22 cellular contexts compared by ENCODE assay signal in the genomic region with DNA sequence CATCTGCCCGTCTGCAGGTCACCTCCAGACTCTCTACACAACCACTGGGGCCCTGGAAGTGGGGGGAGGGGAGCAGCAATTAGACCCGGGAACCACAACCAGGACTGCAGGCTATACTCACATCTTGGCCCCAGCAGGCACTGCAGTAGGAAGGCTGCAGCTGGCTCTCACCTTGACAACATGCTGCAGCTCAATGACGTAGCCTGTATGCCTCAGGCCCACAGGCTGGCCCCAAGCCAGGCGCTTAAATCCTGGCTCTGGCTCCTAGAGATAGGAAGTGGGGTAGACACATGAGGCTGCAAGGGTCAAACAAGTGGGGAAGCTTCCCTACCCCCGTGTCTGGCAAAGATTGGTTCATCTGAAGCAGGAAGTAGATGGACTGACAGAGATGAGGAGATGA. TPM values are rescaled to one million over a fixed set of nuclear protein-coding genes. Genes with fewer than 3 reads are reported as not detected.
A peak's percentile ranks its signal among the peaks of the same experiment; 100 is the strongest.
DNase-seq lines count a peak whose midpoint lies in the region; ATAC-seq, FAIRE-seq and TF ChIP-seq lines count a peak whose summit lies in the region.
"Had no signal": no experiment of that assay in that cellular context is flagged by ENCODE, and none has a peak within 500 bp of the region (broad histone marks: within the 10 kb centered on the region; RNA-seq: fewer than 3 reads in every experiment).

No MANE protein-coding gene starts in this region.

- FAIRE-seq in K562 (lab: Jason Lieb, UNC), result peak; percentile 93
- FAIRE-seq: A549, GM19239, keratinocyte, pancreas, urothelium cell line had no signal

- H3K27me3 ChIP-seq in SK-N-SH (ENCODE audit: insufficient read depth) (no peaks in the 10 kb centered on the region), K562 (ENCODE audit: control insufficient read depth in 2 of 2, insufficient read depth in 2 of 2, low read length in 2 of 2) (no peaks in the 10 kb centered on the region)
- H3K27me3 ChIP-seq: cardiac muscle cell, pancreas had no signal

- H3F3A ChIP-seq in SK-N-SH (replicated peaks; ENCODE audit: insufficient read depth), result peaks cover 25% of the 10 kb centered on the region

- TF ChIP-seq EP300 in SK-N-SH (IDR thresholded peaks at IDR 0.05; ENCODE audit: borderline replicate concordance in 1 of 2, low read depth in 1 of 2, low read length in 1 of 2) (0 out of 4 replicates have a peak, but pooled peaks of 1 of the 2 experiments have one; percentile 6), K562 (IDR thresholded peaks at IDR 0.05; ENCODE audit: low read length) (peak; percentile 20; the same call in 1 of the 2 replicates)

- H4K20me1 ChIP-seq in SK-N-SH (ENCODE audit: insufficient read depth) (no peaks in the 10 kb centered on the region), K562 (replicated peaks; ENCODE audit: control insufficient read depth, insufficient read depth, low read length) (peaks cover 11% of the 10 kb centered on the region; the same call in 1 of the 2 replicates)

- peaks cover 6 to 29% of the 10 kb centered on the region in 2 experiments; a peak in 2 of 4 replicates for H3K4me1 ChIP-seq in SK-N-SH (ENCODE audit: control insufficient read depth in 1 of 2, insufficient read depth in 2 of 2, low read depth in 1 of 2, low read length in 1 of 2)
- H3K4me1 ChIP-seq in K562 (replicated peaks in 1 of 2; ENCODE audit: control insufficient read depth in 2 of 2, insufficient read depth in 2 of 2, low read length in 2 of 2), result peaks cover 19 to 34% of the 10 kb centered on the region in 2 experiments; a peak in 4 of 5 replicates

- ATAC-seq in SK-N-SH treated with all-trans-retinoic acid at 6 μM for 48 hours (no peak), K562 (peak; percentile 7)
- ATAC-seq: A549, pancreas had no signal

- H3K9ac ChIP-seq in SK-N-SH (no peak overlapping the region), K562 (ENCODE audit: insufficient read depth in 1 of 2, low read depth in 2 of 2, low read length in 2 of 2) (peak overlapping the region in 1 of 2 experiments; percentile 72; a peak in 1 of 4 replicates)

- intact Hi-C loops in K562 (cut with micrococcal nuclease), result no loop called here
- intact Hi-C loops in posterior vena cava (cut with DNase I), result loop anchor here in 1 of 2 donors (10.0 kb wide), 1 partner anchor 346 kb away; no protein-coding TSS in a partner anchor

- no peak for TF ChIP-seq CTCF in SK-N-SH (IDR thresholded peaks at IDR 0.05)
- TF ChIP-seq CTCF in K562 (IDR thresholded peaks at IDR 0.05 in 2 of 3, conservative IDR thresholded peaks at IDR 0.05 in 1 of 3; ENCODE audit: insufficient read depth in 2 of 3, low read depth in 1 of 3, low read length in 3 of 3), result no peak

- in situ Hi-C loops in K562 (cut with MboI), result no loop called here

- no peak overlapping the region for H2AFZ ChIP-seq in SK-N-SH (ENCODE audit: low read depth)
- no peak overlapping the region for H2AFZ ChIP-seq in K562 (ENCODE audit: low read depth, low read length)

- DNase-seq in SK-N-SH (peak; percentile 52), NCI-H2107 (lab: John Stamatoyannopoulos, UW) (peak; percentile 19), K562 (ENCODE audit: extremely low read depth in 1 of 4, low spot score in 3 of 4) (peak; percentile 55 to 92 (median 66)), lung microvascular endothelial cell (ENCODE audit: low read depth in 2 of 2) (peak; percentile 16 to 55), NCI-H187 (lab: John Stamatoyannopoulos, UW) (no peak), posterior vena cava (ENCODE audit: low spot score) (no peak)
- no peak for DNase-seq in activated CD4-positive, CD25-positive, alpha-beta regulatory T cell treated with anti-CD3 and anti-CD28 coated beads, Interleukin-2, amount 50 U/mL, for 72 hours
- DNase-seq: activated CD4-positive, alpha-beta T cell treated with anti-CD3 and anti-CD28 coated beads, Interleukin-2, amount 50 U/mL, for 48 hours; activated effector memory CD4-positive, alpha-beta T cell treated with anti-CD3 and anti-CD28 coated beads, Interleukin-2, amount 50 U/mL, for 16 hours; CD4-positive, CD25-positive, alpha-beta regulatory T cell; endodermal cell; NCI-H1092 treated with DMSO at 0.1 percent for 48 hours; NCI-H774; stimulated activated naive CD4-positive, alpha-beta T cell treated with Interleukin-2 at 50 U/mL for 16 hours; T1000 had no signal

- POLR2A ChIA-PET in SK-N-SH (lab: Yijun Ruan, JAX) (interaction anchor here (0.6 kb wide), 1 partner anchor 100 kb away, joined by 3 read pairs; no protein-coding TSS in a partner anchor), K562 (lab: Yijun Ruan, JAX) (interaction anchor here (0.6 kb wide), 1 partner anchor 169 kb away, joined by 5 read pairs; no protein-coding TSS in a partner anchor)

- H3K9me3 ChIP-seq in SK-N-SH (no peaks in the 10 kb centered on the region), K562 (replicated peaks; ENCODE audit: control insufficient read depth, insufficient read depth, low read depth, low read length) (no peaks in the 10 kb centered on the region)
- H3K9me3 ChIP-seq: A549, pancreas had no signal

- H3K4me3 ChIP-seq in SK-N-SH (ENCODE audit: low read depth in 2 of 2, low read length in 1 of 2) (no peak overlapping the region), K562 (no peak overlapping the region)
- H3K4me3 ChIP-seq: A549, cardiac muscle cell, pancreas had no signal

- no TSS peak for BruUV-seq in K562 (replicated peaks; lab: Mats Ljungman, UMichigan)

- H3K27ac ChIP-seq in SK-N-SH (ENCODE audit: low read depth in 2 of 2, low read length in 1 of 2) (peak overlapping the region in 1 of 2 experiments; percentile 86; a peak in 2 of 4 replicates), K562 (ENCODE audit: extremely low read depth, low read depth, low read length) (no peak overlapping the region)
- H3K27ac ChIP-seq: A549, cardiac muscle cell, pancreas had no signal

- no peaks in the 10 kb centered on the region for H3K9me2 ChIP-seq in SK-N-SH

- no peak for TF ChIP-seq POLR2A in K562 (conservative IDR thresholded peaks at IDR 0.05)

- WGBS in SK-N-SH (ENCODE audit: low lambda C conversion rate), result 37% methylated on average over 4 of the region's 5 CpGs
- WGBS in K562 (ENCODE audit: insufficient coverage, low coverage, missing lambda C conversion rate), result 6% methylated on average over 5 of the region's 5 CpGs

- CTCF ChIA-PET in SK-N-SH (lab: Yijun Ruan, JAX), result interaction anchor here (0.6 to 1.1 kb wide), 4 partner anchors 34 to 234 kb away, joined by 3 to 4 read pairs (median 3); a partner anchor contains a TSS
- CTCF ChIA-PET in K562 (lab: Yijun Ruan, JAX; ENCODE audit: low intra/inter-chr PET ratio), result no interaction called here

- TF ChIP-seq RAD21 in SK-N-SH (IDR thresholded peaks at IDR 0.05; ENCODE audit: low read length), result no peak
- TF ChIP-seq RAD21 in K562 (CRISPR knock-in tag; conservative IDR thresholded peaks at IDR 0.05 in 1 of 2, IDR thresholded peaks at IDR 0.05 in 1 of 2), result no peak

- H3K79me2 ChIP-seq in SK-N-SH (ENCODE audit: insufficient read depth) (peaks cover 12% of the 10 kb centered on the region), K562 (ENCODE audit: control insufficient read depth, insufficient read depth, low read length) (peaks cover 12% of the 10 kb centered on the region)

- no peak overlapping the region for H3K4me2 ChIP-seq in SK-N-SH
- H3K4me2 ChIP-seq in K562 (ENCODE audit: insufficient read depth, low read length), result peak overlapping the region; percentile 18; the same call in 1 of the 2 replicates
- H3K4me2 ChIP-seq: A549 had no signal

- H3K36me3 ChIP-seq in SK-N-SH (replicated peaks in 1 of 2; ENCODE audit: control insufficient read depth in 1 of 2, insufficient read depth in 2 of 2, low read length in 1 of 2) (peaks cover 25 to 53% of the 10 kb centered on the region in 2 experiments), K562 (ENCODE audit: control insufficient read depth, insufficient read depth, low read length) (peaks cover 70% of the 10 kb centered on the region)

- peaks cover 6% of the 10 kb centered on the region for H3K9me1 ChIP-seq in K562 (ENCODE audit: control insufficient read depth, insufficient read depth, low read length)

RNA-seq across cellular contexts. Expression of a gene that starts 4.6 kb away (rescaled TPM):
- polyA plus RNA-seq in SK-N-SH (2012; rRNA removed), result 58.5 and 67.0 TPM in 2 replicates
- polyA plus RNA-seq in SK-N-SH (2012; cell fraction: cytosol; rRNA removed), result 27.7 and 33.7 TPM in 2 replicates
- polyA plus RNA-seq in SK-N-SH (2012; cell fraction: nucleus; rRNA removed), result 255 and 279 TPM in 2 replicates
- 127 and 202 TPM in 2 replicates for total RNA-seq in K562 (2011; cell fraction: chromatin; rRNA removed; ENCODE audit: low replicate concordance)
- total RNA-seq in K562 (2011; cell fraction: nucleolus; rRNA removed), result 63.0 and 64.2 TPM in 2 replicates
- total RNA-seq in K562 (2011; cell fraction: nucleoplasm; rRNA removed), result 84.8 and 85.2 TPM in 2 replicates
- total RNA-seq in K562 (2014; rRNA removed), result 54.6 and 59.0 TPM in 2 replicates
- 56.7 and 67.5 TPM in 2 replicates for total RNA-seq in K562 (2014; rRNA removed; fragmentation: Illumina TruSeq; extraction: Trizol)
- total RNA-seq in K562 (2015; rRNA removed; fragmentation: Illumina TruSeq; extraction: Trizol), result 54.0 and 55.6 TPM in 2 replicates
- total RNA-seq in K562 (2021), result 74.3 and 81.7 TPM in 2 replicates
- polyA plus RNA-seq in K562 (2011; rRNA removed), result 99.2 and 102 TPM in 2 replicates
- polyA plus RNA-seq in K562 (2011; cell fraction: cytosol; rRNA removed), result 82.0 and 104 TPM in 2 replicates
- 311 and 421 TPM in 2 replicates for polyA plus RNA-seq in K562 (2011; cell fraction: nucleus; rRNA removed)
- polyA plus RNA-seq in K562 (2012), result 30.4 and 39.4 TPM in 2 replicates
- polyA plus RNA-seq in K562 (2014; fragmentation: Illumina TruSeq; extraction: Trizol), result 65.1 and 73.3 TPM in 2 replicates
- 10 to 100 TPM; 20.1 to 20.5 TPM for polyA plus RNA-seq in K562 (2014; fragmentation: Nextera tagmentation; extraction: Ambion mirVana)
- 89.7 and 90.7 TPM in 2 replicates for polyA plus RNA-seq in K562 (2014; rRNA removed)
- polyA minus RNA-seq in K562 (2011; rRNA and poly(A)+ RNA removed), result 63.1 and 63.9 TPM in 2 replicates
- 60.6 and 78.7 TPM in 2 replicates for polyA minus RNA-seq in K562 (2011; cell fraction: cytosol; rRNA and poly(A)+ RNA removed)
- polyA minus RNA-seq in K562 (2011; cell fraction: nucleus; rRNA and poly(A)+ RNA removed), result 25.0 and 31.7 TPM in 2 replicates
- total RNA-seq in lung microvascular endothelial cell, result 52.3 and 56.0 TPM in 2 replicates
- total RNA-seq in posterior vena cava, result 10 to 100 TPM; 73.4 to 93.2 TPM

RNA-seq across cellular contexts. Expression of a gene that starts 6.1 kb away (rescaled TPM):
- polyA plus RNA-seq in SK-N-SH (2012; rRNA removed), result 311 and 381 TPM in 2 replicates
- polyA plus RNA-seq in SK-N-SH (2012; cell fraction: cytosol; rRNA removed), result 153 and 224 TPM in 2 replicates
- 787 and 824 TPM in 2 replicates for polyA plus RNA-seq in SK-N-SH (2012; cell fraction: nucleus; rRNA removed)
- 244 and 492 TPM in 2 replicates for total RNA-seq in K562 (2011; cell fraction: chromatin; rRNA removed; ENCODE audit: low replicate concordance)
- 317 and 343 TPM in 2 replicates for total RNA-seq in K562 (2011; cell fraction: nucleolus; rRNA removed)
- total RNA-seq in K562 (2011; cell fraction: nucleoplasm; rRNA removed), result 254 and 266 TPM in 2 replicates
- 273 and 315 TPM in 2 replicates for total RNA-seq in K562 (2014; rRNA removed)
- 146 and 170 TPM in 2 replicates for total RNA-seq in K562 (2014; rRNA removed; fragmentation: Illumina TruSeq; extraction: Trizol)
- 176 TPM in 2 replicates for total RNA-seq in K562 (2015; rRNA removed; fragmentation: Illumina TruSeq; extraction: Trizol)
- total RNA-seq in K562 (2021), result 297 and 298 TPM in 2 replicates
- polyA plus RNA-seq in K562 (2011; rRNA removed), result 148 and 237 TPM in 2 replicates
- polyA plus RNA-seq in K562 (2011; cell fraction: cytosol; rRNA removed), result 380 and 435 TPM in 2 replicates
- polyA plus RNA-seq in K562 (2011; cell fraction: nucleus; rRNA removed), result 784 and 828 TPM in 2 replicates
- polyA plus RNA-seq in K562 (2012), result 296 and 574 TPM in 2 replicates
- 305 and 381 TPM in 2 replicates for polyA plus RNA-seq in K562 (2014; fragmentation: Illumina TruSeq; extraction: Trizol)
- polyA plus RNA-seq in K562 (2014; fragmentation: Nextera tagmentation; extraction: Ambion mirVana), result 100 to 1,000 TPM; 230 to 310 TPM
- polyA plus RNA-seq in K562 (2014; rRNA removed), result 249 and 307 TPM in 2 replicates
- 102 and 120 TPM in 2 replicates for polyA minus RNA-seq in K562 (2011; rRNA and poly(A)+ RNA removed)
- 130 and 143 TPM in 2 replicates for polyA minus RNA-seq in K562 (2011; cell fraction: cytosol; rRNA and poly(A)+ RNA removed)
- polyA minus RNA-seq in K562 (2011; cell fraction: nucleus; rRNA and poly(A)+ RNA removed), result 162 and 207 TPM in 2 replicates
- total RNA-seq in lung microvascular endothelial cell, result 325 and 387 TPM in 2 replicates
- 100 to 1,000 TPM in 1 of 2 donors, 10 to 100 TPM in 1; 99.2 to 137 TPM for total RNA-seq in posterior vena cava

RNA-seq across cellular contexts. Expression of a gene that starts 22.2 kb away (rescaled TPM):
- polyA plus RNA-seq in SK-N-SH (2012; rRNA removed) (75.6 and 80.5 TPM in 2 replicates), K562 (2011; rRNA removed) (36.9 and 43.3 TPM in 2 replicates), K562 (2014; fragmentation: Illumina TruSeq; extraction: Trizol) (34.9 and 37.6 TPM in 2 replicates), K562 (2014; fragmentation: Nextera tagmentation; extraction: Ambion mirVana) (under 1 TPM; 0.24 to 0.43 TPM), K562 (2014; rRNA removed) (37.9 and 47.7 TPM in 2 replicates)
- 31.2 and 48.4 TPM in 2 replicates for polyA plus RNA-seq in SK-N-SH (2012; cell fraction: cytosol; rRNA removed)
- 181 and 182 TPM in 2 replicates for polyA plus RNA-seq in SK-N-SH (2012; cell fraction: nucleus; rRNA removed)
- 72.0 and 145 TPM in 2 replicates for total RNA-seq in K562 (2011; cell fraction: chromatin; rRNA removed; ENCODE audit: low replicate concordance)
- 82.7 and 95.3 TPM in 2 replicates for total RNA-seq in K562 (2011; cell fraction: nucleolus; rRNA removed)
- 51.1 and 55.9 TPM in 2 replicates for total RNA-seq in K562 (2011; cell fraction: nucleoplasm; rRNA removed)
- total RNA-seq in K562 (2014; rRNA removed) (38.1 and 42.0 TPM in 2 replicates), K562 (2014; rRNA removed; fragmentation: Illumina TruSeq; extraction: Trizol) (15.5 and 20.0 TPM in 2 replicates), K562 (2015; rRNA removed; fragmentation: Illumina TruSeq; extraction: Trizol) (20.8 and 25.2 TPM in 2 replicates), K562 (2021) (64.7 and 65.9 TPM in 2 replicates), lung microvascular endothelial cell (21.6 and 36.9 TPM in 2 replicates), posterior vena cava (10 to 100 TPM; 34.1 to 40.4 TPM)
- 29.8 and 52.3 TPM in 2 replicates for polyA plus RNA-seq in K562 (2011; cell fraction: cytosol; rRNA removed)
- polyA plus RNA-seq in K562 (2011; cell fraction: nucleus; rRNA removed), result 124 and 151 TPM in 2 replicates
- polyA plus RNA-seq in K562 (2012), result 32.1 and 45.6 TPM in 2 replicates
- 61.0 and 69.3 TPM in 2 replicates for polyA minus RNA-seq in K562 (2011; rRNA and poly(A)+ RNA removed)
- 30.9 and 34.9 TPM in 2 replicates for polyA minus RNA-seq in K562 (2011; cell fraction: cytosol; rRNA and poly(A)+ RNA removed)
- 32.2 and 36.4 TPM in 2 replicates for polyA minus RNA-seq in K562 (2011; cell fraction: nucleus; rRNA and poly(A)+ RNA removed)

RNA-seq across cellular contexts. Expression of a gene that starts 34.4 kb away (rescaled TPM):
- polyA plus RNA-seq in SK-N-SH (2012; rRNA removed), result 318 and 332 TPM in 2 replicates
- 79.7 and 90.1 TPM in 2 replicates for polyA plus RNA-seq in SK-N-SH (2012; cell fraction: cytosol; rRNA removed)
- 1,763 and 2,430 TPM in 2 replicates for polyA plus RNA-seq in SK-N-SH (2012; cell fraction: nucleus; rRNA removed)
- total RNA-seq in K562 (2011; cell fraction: chromatin; rRNA removed; ENCODE audit: low replicate concordance), result 150 and 415 TPM in 2 replicates
- 171 and 192 TPM in 2 replicates for total RNA-seq in K562 (2011; cell fraction: nucleolus; rRNA removed)
- 123 and 131 TPM in 2 replicates for total RNA-seq in K562 (2011; cell fraction: nucleoplasm; rRNA removed)
- total RNA-seq in K562 (2014; rRNA removed), result 11.1 and 16.2 TPM in 2 replicates
- total RNA-seq in K562 (2014; rRNA removed; fragmentation: Illumina TruSeq; extraction: Trizol), result 4.9 and 6.0 TPM in 2 replicates
- total RNA-seq in K562 (2015; rRNA removed; fragmentation: Illumina TruSeq; extraction: Trizol), result 6.4 and 6.7 TPM in 2 replicates
- total RNA-seq in K562 (2021), result 17.5 and 17.9 TPM in 2 replicates
- polyA plus RNA-seq in K562 (2011; rRNA removed), result 19.9 and 39.0 TPM in 2 replicates
- polyA plus RNA-seq in K562 (2011; cell fraction: cytosol; rRNA removed), result 17.5 and 18.1 TPM in 2 replicates
- polyA plus RNA-seq in K562 (2011; cell fraction: nucleus; rRNA removed), result 458 and 581 TPM in 2 replicates
- polyA plus RNA-seq in K562 (2012), result 23.7 and 43.7 TPM in 2 replicates
- polyA plus RNA-seq in K562 (2014; fragmentation: Illumina TruSeq; extraction: Trizol), result 17.2 and 18.4 TPM in 2 replicates
- 1 to 10 TPM; 1.4 to 3.0 TPM for polyA plus RNA-seq in K562 (2014; fragmentation: Nextera tagmentation; extraction: Ambion mirVana)
- polyA plus RNA-seq in K562 (2014; rRNA removed), result 22.8 and 26.0 TPM in 2 replicates
- 20.4 and 20.6 TPM in 2 replicates for polyA minus RNA-seq in K562 (2011; rRNA and poly(A)+ RNA removed)
- polyA minus RNA-seq in K562 (2011; cell fraction: cytosol; rRNA and poly(A)+ RNA removed), result 13.8 and 22.3 TPM in 2 replicates
- 29.9 and 34.7 TPM in 2 replicates for polyA minus RNA-seq in K562 (2011; cell fraction: nucleus; rRNA and poly(A)+ RNA removed)
- 580 and 1,189 TPM in 2 replicates for total RNA-seq in lung microvascular endothelial cell
- total RNA-seq in posterior vena cava, result 100 to 1,000 TPM; 299 to 503 TPM

Comparison
In these comparisons a context has a peak if more than half of its experiments do, and no peak if none do; other contexts are left out.
1. DNase-seq: peak in SK-N-SH (single experiment), NCI-H2107 (single experiment), K562 (4 of 4) and lung microvascular endothelial cell (2 of 2); none in NCI-H187 (0 of 2), activated CD4-positive, CD25-positive, alpha-beta regulatory T cell treated with anti-CD3 and anti-CD28 coated beads, Interleukin-2, amount 50 U/mL, for 72 hours (single experiment) and posterior vena cava (single experiment).